19 cellular contexts compared by ENCODE assay signal in genomic region chr4:156516698-156517097, GRCh38.
"Had no signal": no experiment of that assay in that cellular context is flagged by ENCODE, and none has a peak within 500 bp of the region (broad histone marks: within the 10 kb centered on the region; RNA-seq: fewer than 3 reads in every experiment).

No MANE protein-coding gene starts in this region.

- DNase-seq: dorsolateral prefrontal cortex; effector CD4-positive, alpha-beta T cell; kidney; mesendoderm; midbrain; naive thymus-derived CD4-positive, alpha-beta T cell; stimulated activated CD4-positive, alpha-beta T cell treated with anti-CD3 and anti-CD28 coated beads, Interleukin-12 subunit alpha, Interleukin-12 subunit beta, amount 100 ng/mL, for 4 hours; stimulated activated CD4-positive, alpha-beta T cell treated with anti-CD3 and anti-CD28 coated beads, Interleukin-1b, Interleukin-23, amount 100 ng/mL, for 48 hours; stimulated activated CD4-positive, alpha-beta T cell treated with anti-CD3 and anti-CD28 coated beads, Interleukin-4, amount 100 ng/mL, for 1 hour; stimulated activated CD8-positive, alpha-beta memory T cell treated with anti-CD3 and anti-CD28 coated beads, Interleukin-4, amount 100 ng/mL, for 48 hours; stimulated activated naive CD4-positive, alpha-beta T cell; stimulated activated naive CD8-positive, alpha-beta T cell treated with anti-CD3 and anti-CD28 coated beads, Interleukin-15, amount 100 ng/mL, for 72 hours; transverse colon; upper lobe of right lung; uterus had no signal

- H3K27ac ChIP-seq: dorsolateral prefrontal cortex, neural progenitor cell, parathyroid adenoma, suprapubic skin, transverse colon, upper lobe of right lung, uterus had no signal

- H2AFZ ChIP-seq: neural progenitor cell, parathyroid adenoma had no signal

- H3K27me3 ChIP-seq: dorsolateral prefrontal cortex, neural progenitor cell, suprapubic skin, transverse colon, upper lobe of right lung, uterus had no signal

- H3K4me2 ChIP-seq: neural progenitor cell, smooth muscle cell had no signal

- H3K36me3 ChIP-seq: neural progenitor cell, suprapubic skin, transverse colon, upper lobe of right lung, uterus had no signal

- H3K79me2 ChIP-seq: parathyroid adenoma had no signal

- H3K9me3 ChIP-seq: suprapubic skin, transverse colon, upper lobe of right lung, uterus had no signal

- H3K4me3 ChIP-seq: dorsolateral prefrontal cortex, neural progenitor cell, smooth muscle cell, suprapubic skin, transverse colon, upper lobe of right lung, uterus had no signal

- H3K4me1 ChIP-seq: neural progenitor cell, parathyroid adenoma, suprapubic skin, transverse colon, upper lobe of right lung, uterus had no signal
